7 cellular contexts compared by ENCODE assay signal in the genomic region with DNA sequence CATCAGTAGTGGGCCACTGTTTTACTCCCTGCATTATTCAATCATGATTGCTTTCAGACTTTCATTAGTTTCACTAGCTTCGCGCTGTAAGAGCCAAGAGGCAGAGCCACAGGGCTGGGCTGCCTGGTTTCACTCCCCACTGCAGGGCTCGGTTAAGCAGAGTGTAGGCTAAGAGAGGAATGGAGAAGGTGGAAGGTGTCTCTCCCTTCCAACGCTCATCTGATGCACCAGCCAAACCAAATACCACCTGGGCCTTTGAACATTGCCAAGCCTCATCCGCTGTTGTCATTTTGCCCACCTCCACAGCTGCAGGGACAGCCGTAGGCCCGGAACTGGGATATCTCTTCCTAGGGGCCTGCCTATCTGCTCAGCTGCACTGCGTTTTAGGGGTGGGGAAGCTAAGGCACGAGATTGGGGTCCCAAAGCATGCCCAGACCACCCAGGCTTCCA. TPM values are rescaled to one million over a fixed set of nuclear protein-coding genes. Genes with fewer than 3 reads are reported as not detected.
A peak's percentile ranks its signal among the peaks of the same experiment; 100 is the strongest.
DNase-seq lines count a peak whose midpoint lies in the region; ATAC-seq and TF ChIP-seq lines count a peak whose summit lies in the region.
"Had no signal": no experiment of that assay in that cellular context is flagged by ENCODE, and none has a peak within 500 bp of the region (broad histone marks: within the 10 kb centered on the region; RNA-seq: fewer than 3 reads in every experiment).

No MANE protein-coding gene starts in this region.

- in situ Hi-C loops in GM13976 (cut with MboI; ENCODE audit: low sequenced_read_pairs, unreplicated experiment): no loop called here

- peaks cover 4% of the 10 kb centered on the region for H3K36me3 ChIP-seq in iPS-15b (ENCODE audit: control insufficient read depth, insufficient read depth, low read length)

- peaks cover 7% of the 10 kb centered on the region for H3K4me1 ChIP-seq in iPS-15b (ENCODE audit: control insufficient read depth, insufficient read depth, low read length)

- intact Hi-C loops in Right ventricle myocardium inferior (cut with DNase I): loop anchor here (2.0 to 5.0 kb wide), 3 partner anchors 17 to 61 kb away; no protein-coding TSS in a partner anchor
- intact Hi-C loops in cardiac septum (cut with DNase I): loop anchor here (5.0 kb wide), 1 partner anchor 61 kb away; no protein-coding TSS in a partner anchor

- peak overlapping the region; percentile 54 for H3K4me3 ChIP-seq in iPS-15b (ENCODE audit: low read depth, low read length)

- H3K27me3 ChIP-seq in iPS-15b (ENCODE audit: control insufficient read depth, insufficient read depth, low read length): no peaks in the 10 kb centered on the region

- peak overlapping the region; percentile 62 for H3K9ac ChIP-seq in iPS-15b (ENCODE audit: low read depth, low read length)

- peak; percentile 2 for ATAC-seq in Right ventricle myocardium inferior

- TF ChIP-seq CTCF in GM13976 (IDR thresholded peaks at IDR 0.05; ENCODE audit: borderline replicate concordance, control extremely low read depth, extremely low read depth, insufficient read depth, missing control alignments): no peak

- H3K9me3 ChIP-seq in iPS-15b (ENCODE audit: control insufficient read depth, insufficient read depth, low read length): no peaks in the 10 kb centered on the region

- no peak for DNase-seq in Right ventricle myocardium inferior (ENCODE audit: missing footprints)
- DNase-seq in cardiac septum (ENCODE audit: low spot score): no peak
- DNase-seq in NCI-H2227 treated with DMSO at 0.1 percent for 48 hours (lab: John Stamatoyannopoulos, UW): no peak
- DNase-seq in GM13976 (ENCODE audit: low spot score): no peak
- DNase-seq in superior temporal gyrus (ENCODE audit: extremely low spot score): no peak

RNA-seq across cellular contexts. Expression of gene SMARCB1, which starts 0.5 kb away (rescaled TPM):
- total RNA-seq in Right ventricle myocardium inferior (52.5 TPM), cardiac septum (50.4 TPM)

RNA-seq across cellular contexts. Expression of gene MMP11, which starts 13.6 kb away (rescaled TPM):
- 28.0 TPM for total RNA-seq in Right ventricle myocardium inferior
- total RNA-seq in cardiac septum: 6.2 TPM

RNA-seq across cellular contexts. Expression of gene CHCHD10, which starts 18.5 kb away (rescaled TPM):
- 1,642 TPM for total RNA-seq in Right ventricle myocardium inferior
- 1,008 TPM for total RNA-seq in cardiac septum

RNA-seq across cellular contexts. Expression of gene C22orf15, which starts 23.5 kb away (rescaled TPM):
- total RNA-seq in Right ventricle myocardium inferior (not detected), cardiac septum (not detected)
- total RNA-seq: cerebellum had no signal

RNA-seq across cellular contexts. Expression of gene VPREB3, which starts 32.1 kb away (rescaled TPM):
- total RNA-seq in Right ventricle myocardium inferior (0.43 TPM), cardiac septum (2.1 TPM)
- total RNA-seq: cerebellum had no signal
